23 cellular contexts compared by ENCODE assay signal in genomic region chr5:14830210-14831005, GRCh38. TPM values are rescaled to one million over a fixed set of nuclear protein-coding genes. Genes with fewer than 3 reads are reported as not detected.
DNase-seq lines count a peak whose midpoint lies in the region; ATAC-seq and TF ChIP-seq lines count a peak whose summit lies in the region.
"Had no signal": no experiment of that assay in that cellular context is flagged by ENCODE, and none has a peak within 500 bp of the region (broad histone marks: within the 10 kb centered on the region; RNA-seq: fewer than 3 reads in every experiment).

No MANE protein-coding gene starts in this region.

- no peak for TF ChIP-seq POLR2A in body of pancreas (IDR thresholded peaks at IDR 0.05)
- TF ChIP-seq POLR2A in uterus (IDR thresholded peaks at IDR 0.05), result no peak

- no peaks in the 10 kb centered on the region for H3K9me3 ChIP-seq in right atrium auricular region
- no peaks in the 10 kb centered on the region for H3K9me3 ChIP-seq in body of pancreas
- no peaks in the 10 kb centered on the region for H3K9me3 ChIP-seq in tibial artery
- no peaks in the 10 kb centered on the region for H3K9me3 ChIP-seq in uterus
- H3K9me3 ChIP-seq: upper lobe of left lung had no signal

- H3K4me1 ChIP-seq in right atrium auricular region, result peaks cover 0 to 20% of the 10 kb centered on the region in 2 donors
- peaks cover 12% of the 10 kb centered on the region for H3K4me1 ChIP-seq in body of pancreas
- peaks cover 0 to 62% (median 24%) of the 10 kb centered on the region in 4 donors for H3K4me1 ChIP-seq in tibial artery
- H3K4me1 ChIP-seq in uterus, result no peaks in the 10 kb centered on the region
- H3K4me1 ChIP-seq: upper lobe of left lung had no signal

- no peak overlapping the region for H3K27ac ChIP-seq in right atrium auricular region
- no peak overlapping the region for H3K27ac ChIP-seq in body of pancreas
- H3K27ac ChIP-seq in tibial artery, result peak overlapping the region; percentile 66 to 67
- no peak overlapping the region for H3K27ac ChIP-seq in uterus
- H3K27ac ChIP-seq: HL-60, upper lobe of left lung had no signal

- intact Hi-C loops in left cardiac atrium (cut with DNase I) (no loop called here), body of pancreas (cut with DNase I) (no loop called here), tibial artery (cut with DNase I; ENCODE audit: low total_unique reads) (no loop called here), uterus (cut with DNase I; ENCODE audit: low total_unique reads) (no loop called here)

- WGBS in body of pancreas, 2 donors, result 49 to 65% methylated on average over 12 of the region's 12 CpGs

- H3K4me3 ChIP-seq in right atrium auricular region (no peak overlapping the region), body of pancreas (no peak overlapping the region), tibial artery (peak overlapping the region; percentile 9 to 28), uterus (no peak overlapping the region)
- H3K4me3 ChIP-seq: K562, upper lobe of left lung had no signal

- TF ChIP-seq CTCF in right atrium auricular region (IDR thresholded peaks at IDR 0.05) (no peak), body of pancreas (IDR thresholded peaks at IDR 0.05) (no peak), tibial artery (IDR thresholded peaks at IDR 0.05) (no peak), uterus (IDR thresholded peaks at IDR 0.05) (no peak)

- no peak for DNase-seq in left cardiac atrium
- DNase-seq in right atrium auricular region (ENCODE audit: low spot score), result no peak
- peak in 2 of 4 donors; percentile 21 to 54 for DNase-seq in body of pancreas
- peak; percentile 83 for DNase-seq in left lobe of liver (ENCODE audit: low spot score)
- peak in 1 of 2 donors; percentile 77 for DNase-seq in tibial artery
- no peak for DNase-seq in medulla oblongata (ENCODE audit: extremely low spot score)
- DNase-seq in uterus, result no peak
- DNase-seq in NOMO-1 treated with dmso at 0.1 percent for 144 hours (lab: John Stamatoyannopoulos, UW; ENCODE audit: unreplicated experiment), result no peak
- DNase-seq: activated CD8-positive, alpha-beta T cell treated with anti-CD3 and anti-CD28 coated beads, Interleukin-2, amount 10 ng/mL, durations not matched to agents 7 days and 5 days; activated T-cell treated with anti-CD3 and anti-CD28 coated beads, Interleukin-2, amount 50 U/mL, for 48 hours; effector memory CD8-positive, alpha-beta T cell; H9; hippocampal formation; islet precursor cell; midbrain; NCI-H1048; NCI-H2029 treated with DMSO at 0.1 percent for 48 hours; NK-92 treated with Interleukin-12 subunit alpha and Interleukin-12 subunit beta, amount 100 ng/mL, for 24 hours; stimulated activated naive CD8-positive, alpha-beta T cell treated with anti-CD3 and anti-CD28 coated beads, Interleukin-15, Interleukin-2, amounts not matched to agents 100 U/mL and 50 U/mL, for 24 hours; T-cell; upper lobe of left lung had no signal

- H3K36me3 ChIP-seq in right atrium auricular region, result no peaks in the 10 kb centered on the region
- H3K36me3 ChIP-seq in body of pancreas (replicated peaks in 1 of 2; ENCODE audit: insufficient read depth in 1 of 2, low read depth in 2 of 2), result no peaks in the 10 kb centered on the region
- H3K36me3 ChIP-seq in tibial artery, result no peaks in the 10 kb centered on the region
- no peaks in the 10 kb centered on the region for H3K36me3 ChIP-seq in uterus
- H3K36me3 ChIP-seq: upper lobe of left lung had no signal

- ATAC-seq in left cardiac atrium (peak; percentile 34 to 87), body of pancreas (peak; percentile 56), left lobe of liver (peak; percentile 89)
- ATAC-seq: activated CD8-positive, alpha-beta T cell treated with anti-CD3 and anti-CD28 coated beads, Interleukin-2, amount 10 ng/mL, durations not matched to agents 7 days and 5 days; effector memory CD8-positive, alpha-beta T cell; K562; stimulated activated naive CD8-positive, alpha-beta T cell treated with anti-CD3 and anti-CD28 coated beads, Interleukin-15, Interleukin-2, amounts not matched to agents 100 U/mL and 50 U/mL, for 24 hours; T-cell had no signal

- H3K27me3 ChIP-seq in right atrium auricular region (no peaks in the 10 kb centered on the region), body of pancreas (no peaks in the 10 kb centered on the region), tibial artery (no peaks in the 10 kb centered on the region), uterus (no peaks in the 10 kb centered on the region)
- H3K27me3 ChIP-seq: upper lobe of left lung had no signal

RNA-seq across cellular contexts. Expression of gene ANKH, which starts 41.2 kb away (rescaled TPM):
- 100 to 1,000 TPM; 113 to 138 TPM for total RNA-seq in left cardiac atrium
- 10 to 100 TPM; 52.3 to 80.4 TPM for total RNA-seq in right atrium auricular region
- total RNA-seq in body of pancreas, result 10 to 100 TPM; 19.1 to 20.5 TPM
- total RNA-seq in left lobe of liver, result 75.9 TPM
- total RNA-seq in uterus, result 10 to 100 TPM in 3 of 4 donors, 1 to 10 TPM in 1; 2.9 to 47.7 (median 26.9) TPM

Comparison
In these comparisons a context has a peak if more than half of its experiments do, and no peak if none do; other contexts are left out.
1. H3K27ac ChIP-seq: peak in tibial artery (2 of 2); none in right atrium auricular region (0 of 2), body of pancreas (0 of 4) and uterus (0 of 2).
2. H3K4me3 ChIP-seq: peak in tibial artery (2 of 2); none in right atrium auricular region (0 of 2), body of pancreas (0 of 2) and uterus (0 of 2).
3. Peak in every context shown above with its lines, with median percentiles within 50 percentile points of each other: ATAC-seq.